Comparison of ENCODE assay signal across 20 cellular contexts in the genomic region with DNA sequence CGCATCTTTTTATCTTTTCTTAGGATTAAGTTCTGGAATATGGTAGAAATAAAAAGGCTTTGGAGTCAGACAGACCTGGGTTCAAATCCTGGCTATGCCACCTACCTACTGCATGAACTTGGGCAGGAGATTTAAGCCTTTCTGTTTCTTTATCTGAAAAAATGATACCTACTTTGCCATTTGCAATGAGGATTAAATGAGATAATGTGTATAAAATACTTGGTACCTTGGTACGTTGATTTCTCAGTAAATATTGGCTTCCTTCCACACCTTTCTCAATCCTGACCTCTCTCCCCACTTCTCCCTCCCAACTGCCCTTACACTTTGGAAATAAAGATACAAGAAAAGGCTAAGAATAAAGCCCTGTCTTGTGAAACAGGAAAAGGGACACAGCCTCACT.
"Had no signal": no experiment of that assay in that cellular context is flagged by ENCODE, and none has a peak within 500 bp of the region (broad histone marks: within the 10 kb centered on the region; RNA-seq: fewer than 3 reads in every experiment).

No MANE protein-coding gene starts in this region.

- H3K36me3 ChIP-seq: SJSA1 had no signal

- H3K4me3 ChIP-seq: coronary artery, SJSA1 had no signal

- H3K4me1 ChIP-seq: SJSA1 had no signal

- DNase-seq: activated CD4-positive, alpha-beta T cell treated with anti-CD3 and anti-CD28 coated beads, Interleukin-2, amount 10 ng/mL, durations not matched to agents 24 days and 14 days; activated CD4-positive, alpha-beta T cell treated with anti-CD3 and anti-CD28 coated beads, Interleukin-2, amount 50 U/mL, for 48 hours; activated CD4-positive, CD25-positive, alpha-beta regulatory T cell treated with anti-CD3 and anti-CD28 coated beads, Interleukin-2, amount 50 U/mL, for 72 hours; activated CD8-positive, alpha-beta memory T cell treated with anti-CD3 and anti-CD28 coated beads, Interleukin-2, amount 10 ng/mL, durations not matched to agents 7 days and 5 days; activated effector memory CD4-positive, alpha-beta T cell treated with Interleukin-2 at 50 U/mL for 16 hours; activated naive CD4-positive, alpha-beta T cell; activated T-cell treated with anti-CD3 and anti-CD28 coated beads, Interleukin-2, amount 50 U/mL, for 24 hours; aorta; central memory CD4-positive, alpha-beta T cell; MM.1S; NCI-H1105; NCI-H1694 treated with DMSO at 0.1 percent for 48 hours; PC-3; SHP77; T-helper 17 cell; T-helper 9 cell had no signal

- H3K27ac ChIP-seq: coronary artery, SJSA1 had no signal

- H3K9me3 ChIP-seq: SJSA1 had no signal

- ATAC-seq: activated CD8-positive, alpha-beta memory T cell treated with anti-CD3 and anti-CD28 coated beads, Interleukin-2, amount 10 ng/mL, durations not matched to agents 7 days and 5 days; PC-3; SK-N-SH treated with all-trans-retinoic acid at 6 μM for 48 hours; T-helper 17 cell; WTC11 had no signal
